In genomic region chr1:32786856-32787255, GRCh38 we compare ENCODE assay signal across 8 cellular contexts. TPM values are rescaled to one million over a fixed set of nuclear protein-coding genes. Genes with fewer than 3 reads are reported as not detected.
A peak's percentile ranks its signal among the peaks of the same experiment; 100 is the strongest.
DNase-seq lines count a peak whose midpoint lies in the region; ATAC-seq and TF ChIP-seq lines count a peak whose summit lies in the region.

No MANE protein-coding gene starts in this region.

- CTCF ChIA-PET in CD8-positive, alpha-beta memory T cell (lab: Charles Lee): interaction anchor here (1.2 to 1.4 kb wide), 2 partner anchors 14 to 75 kb away, joined by 5 read pairs; no protein-coding TSS in a partner anchor

- TF ChIP-seq CTCF in AG09319 (IDR thresholded peaks at IDR 0.05; ENCODE audit: low read depth, low read length) (peak; percentile 5; the same call in 1 of the 2 replicates), H9 (conservative IDR thresholded peaks at IDR 0.05) (peak; percentile 42; the same call in 2 of the 3 replicates), astrocyte of the spinal cord (IDR thresholded peaks at IDR 0.05; ENCODE audit: low read depth, low read length) (peak; percentile 34), right lobe of liver (IDR thresholded peaks at IDR 0.05) (peak in 3 of 4 donors; percentile 10 to 27 (median 20))

- in situ Hi-C loops in astrocyte of the spinal cord (cut with HindIII; ENCODE audit: low sequenced_read_pairs): no loop called here

- no peak overlapping the region for H2BK15ac ChIP-seq in H9 (ENCODE audit: low read depth, low read length)

- no peak overlapping the region for H3K4me2 ChIP-seq in H9 (ENCODE audit: insufficient read depth, insufficient read length, low read length)

- POLR2A ChIA-PET in CD8-positive, alpha-beta memory T cell (lab: Charles Lee): no interaction called here

- H3K9me3 Mint-ChIP-seq in H9: no peaks in the 10 kb centered on the region
- no peaks in the 10 kb centered on the region for H3K9me3 Mint-ChIP-seq in CD8-positive, alpha-beta memory T cell

- no peak overlapping the region for H2BK12ac ChIP-seq in H9 (ENCODE audit: insufficient read length, low read depth, low read length)

- H3T11ph ChIP-seq in H9 (ENCODE audit: low read length): no peak overlapping the region

- H3K36me3 Mint-ChIP-seq in H9 (ENCODE audit: insufficient read depth in 1 of 3, low read depth in 3 of 3): peaks cover 50 to 86% (median 78%) of the 10 kb centered on the region in 3 experiments; a peak in 6 of 7 replicates
- peaks cover 10 to 66% (median 13%) of the 10 kb centered on the region in 3 donors for H3K36me3 Mint-ChIP-seq in CD8-positive, alpha-beta memory T cell

- H3K23me2 ChIP-seq in H9 (ENCODE audit: insufficient read length, low read depth, low read length, poor library complexity, severe bottlenecking): no peaks in the 10 kb centered on the region

- H3K4me3 ChIP-seq in astrocyte of the spinal cord (ENCODE audit: low read depth, low read length) (no peak overlapping the region), right lobe of liver (no peak overlapping the region)
- no peak overlapping the region for H3K4me3 ChIP-seq in CD8-positive, alpha-beta memory T cell (ENCODE audit: low read length)

- no peak overlapping the region for H3K9ac ChIP-seq in H9 (ENCODE audit: extremely low read depth, insufficient read length, low read length)

- no peak overlapping the region for H4K5ac ChIP-seq in H9 (ENCODE audit: insufficient read length, low read depth, low read length)

- H3K27me3 ChIP-seq in H9 (ENCODE audit: insufficient read depth, low read length): no peaks in the 10 kb centered on the region
- H3K27me3 ChIP-seq in right lobe of liver: no peaks in the 10 kb centered on the region
- no peaks in the 10 kb centered on the region for H3K27me3 ChIP-seq in CD8-positive, alpha-beta memory T cell (ENCODE audit: insufficient read depth, low read length, poor library complexity, severe bottlenecking)

- H3K23ac ChIP-seq in H9 (ENCODE audit: insufficient read length, low read depth, low read length): no peak overlapping the region

- H3K14ac ChIP-seq in H9 (ENCODE audit: insufficient read depth, low read length): no peak overlapping the region

- no CpG with 5 or more reads among the region's 4 CpGs for WGBS in H9 (ENCODE audit: extremely low coverage, insufficient read length, low lambda C conversion rate)
- 57% methylated on average over 4 of the region's 4 CpGs for WGBS in right lobe of liver (ENCODE audit: insufficient coverage, low coverage, low lambda C conversion rate, missing lambda C conversion rate)

- no peaks in the 10 kb centered on the region for H3K4me1 ChIP-seq in H9 (ENCODE audit: insufficient read depth, low read length)
- H3K4me1 ChIP-seq in right lobe of liver: no peaks in the 10 kb centered on the region
- no peaks in the 10 kb centered on the region for H3K4me1 ChIP-seq in CD8-positive, alpha-beta memory T cell (ENCODE audit: insufficient read depth, low read length)

- no peak overlapping the region for H4K91ac ChIP-seq in H9 (ENCODE audit: insufficient read length, low read depth, low read length)

- no peaks in the 10 kb centered on the region for H3K79me2 ChIP-seq in H9 (ENCODE audit: insufficient read depth, low read length)

- DNase-seq in AG09319 (ENCODE audit: extremely low read depth, low read depth): no peak
- DNase-seq in H9: no peak
- no peak for DNase-seq in astrocyte of the spinal cord (ENCODE audit: low read depth, low spot score)
- DNase-seq in right lobe of liver: no peak
- DNase-seq in stimulated activated CD4-positive, alpha-beta T cell treated with anti-CD3 and anti-CD28 coated beads, Interleukin-4, amount 100 ng/mL, for 4 hours: no peak
- no peak for DNase-seq in D341Med (ENCODE audit: low spot score)
- no peak for DNase-seq in CD8-positive, alpha-beta memory T cell

- H2AK5ac ChIP-seq in H9 (ENCODE audit: insufficient read length, low read length): no peak overlapping the region

- ATAC-seq in right lobe of liver (peak in 3 of 4 donors; percentile 22 to 49 (median 34)), HG03025 (IDR thresholded peaks at IDR 0.05; ENCODE audit: low FRiP score, unreplicated experiment) (no peak)

- no peak for TF ChIP-seq POLR2A in right lobe of liver (IDR thresholded peaks at IDR 0.05)

- no peak overlapping the region for H3K18ac ChIP-seq in H9 (ENCODE audit: insufficient read length, low read depth, low read length)

- H3K4me3 Mint-ChIP-seq in H9: no peak overlapping the region
- H3K4me3 Mint-ChIP-seq in CD8-positive, alpha-beta memory T cell: no peak overlapping the region

- H3K4me1 Mint-ChIP-seq in H9: no peaks in the 10 kb centered on the region
- peaks cover 10 to 15% (median 12%) of the 10 kb centered on the region in 3 donors for H3K4me1 Mint-ChIP-seq in CD8-positive, alpha-beta memory T cell

- no peaks in the 10 kb centered on the region for H4K20me1 ChIP-seq in H9 (ENCODE audit: control insufficient read depth, insufficient read depth, insufficient read length)

- no peaks in the 10 kb centered on the region for H3K27me3 Mint-ChIP-seq in H9 (ENCODE audit: low read depth)
- no peaks in the 10 kb centered on the region for H3K27me3 Mint-ChIP-seq in CD8-positive, alpha-beta memory T cell

- H3K27ac Mint-ChIP-seq in H9: no peak overlapping the region
- H3K27ac Mint-ChIP-seq in CD8-positive, alpha-beta memory T cell: peak overlapping the region in 4 of 8 donors; percentile 17 to 82 (median 56)

- no peak overlapping the region for H2BK5ac ChIP-seq in H9 (ENCODE audit: insufficient read length, low read length)

- no peak overlapping the region for H3K4ac ChIP-seq in H9 (ENCODE audit: low read depth, low read length)

- no peak overlapping the region for H2AFZ ChIP-seq in H9 (ENCODE audit: low read length)

- intact Hi-C loops in right lobe of liver (cut with DNase I): no loop called here

- no peak overlapping the region for H4K8ac ChIP-seq in H9 (replicated peaks; ENCODE audit: insufficient read length, low read depth, low read length)

- no peak overlapping the region for H2BK120ac ChIP-seq in H9 (ENCODE audit: low read depth, low read length, poor library complexity, severe bottlenecking)

- H3K56ac ChIP-seq in H9 (ENCODE audit: insufficient read length, low read depth, low read length): no peak overlapping the region

- H2BK20ac ChIP-seq in H9 (ENCODE audit: low read depth, low read length, poor library complexity, severe bottlenecking): no peak overlapping the region

- no peaks in the 10 kb centered on the region for H3K79me1 ChIP-seq in H9 (ENCODE audit: insufficient read depth, low read depth, low read length, poor library complexity, severe bottlenecking)

- H3K36me3 ChIP-seq in right lobe of liver: peaks cover 5 to 82% (median 34%) of the 10 kb centered on the region in 4 donors
- peaks cover 49% of the 10 kb centered on the region for H3K36me3 ChIP-seq in CD8-positive, alpha-beta memory T cell (ENCODE audit: insufficient read depth, low read length)

- H3K27ac ChIP-seq in H9 (ENCODE audit: insufficient read length, low read depth, low read length): no peak overlapping the region
- no peak overlapping the region for H3K27ac ChIP-seq in right lobe of liver
- H3K27ac ChIP-seq in CD8-positive, alpha-beta memory T cell (ENCODE audit: low read depth, low read length): no peak overlapping the region

- H3K9me3 ChIP-seq in H9 (ENCODE audit: control insufficient read depth, low read depth, low read length): no peaks in the 10 kb centered on the region
- no peaks in the 10 kb centered on the region for H3K9me3 ChIP-seq in right lobe of liver
- H3K9me3 ChIP-seq in CD8-positive, alpha-beta memory T cell (ENCODE audit: low read length): no peaks in the 10 kb centered on the region

RNA-seq across cellular contexts. Expression of gene YARS1, which starts 30.3 kb away (rescaled TPM):
- total RNA-seq in H9 (2021) (185 and 194 TPM in 2 replicates), right lobe of liver (10 to 100 TPM; 37.4 to 84.3 (median 53.5) TPM)
- total RNA-seq in CD8-positive, alpha-beta memory T cell: 100 to 1,000 TPM; 205 to 219 TPM
- 131 TPM for polyA plus RNA-seq in CD8-positive, alpha-beta memory T cell

RNA-seq across cellular contexts. Expression of gene S100PBP, which starts 30.6 kb away (rescaled TPM):
- total RNA-seq in H9 (2021) (50.1 and 51.4 TPM in 2 replicates), right lobe of liver (10 to 100 TPM in 4 of 6 experiments, 1 to 10 TPM in 2; 7.6 to 14.6 (median 10.5) TPM)
- 10 to 100 TPM; 28.6 to 30.6 TPM for total RNA-seq in CD8-positive, alpha-beta memory T cell
- polyA plus RNA-seq in CD8-positive, alpha-beta memory T cell: 17.3 TPM
